In the genomic region with DNA sequence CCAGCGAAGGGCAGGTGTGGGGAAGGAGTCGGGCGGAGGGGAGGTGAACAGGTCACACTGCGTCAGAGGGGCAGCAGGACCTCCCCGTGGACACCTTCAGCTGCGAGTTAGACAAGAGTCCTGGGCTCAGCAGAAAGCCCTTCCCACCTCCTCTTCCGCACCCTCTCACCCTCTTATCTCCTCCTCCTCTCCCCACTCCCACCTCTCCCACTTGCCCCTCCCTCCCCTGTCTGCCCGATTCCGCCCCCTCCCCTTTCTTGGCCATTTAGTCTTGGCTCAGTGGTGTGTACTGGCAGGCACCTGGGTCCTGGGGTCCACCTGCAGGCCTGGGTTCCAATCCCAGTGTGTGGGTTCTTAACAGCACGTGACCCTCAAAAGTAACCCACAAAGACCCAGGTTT, we compare ENCODE assay signal across 2 cellular contexts.
TF ChIP-seq lines count a peak whose summit lies in the region.

No MANE protein-coding gene starts in this region.

TF ChIP-seq in HCT116, 20 proteins besides CTCF, POLR2A, EP300 and RAD21:
- TF ChIP-seq ELF1 (IDR thresholded peaks at IDR 0.05; ENCODE audit: borderline replicate concordance, low read depth) (no peak), SIN3A (IDR thresholded peaks at IDR 0.05; ENCODE audit: low read depth) (no peak), CBX3 (IDR thresholded peaks at IDR 0.05; ENCODE audit: low read depth) (no peak), REST (IDR thresholded peaks at IDR 0.05; ENCODE audit: low read depth) (no peak), FOSL1 (IDR thresholded peaks at IDR 0.05; ENCODE audit: low read depth) (no peak), POLR2AphosphoS5 (IDR thresholded peaks at IDR 0.05; ENCODE audit: low read depth, low read length) (no peak), ZNF274 (IDR thresholded peaks at IDR 0.05; ENCODE audit: low read depth, low read length) (no peak), CEBPB (IDR thresholded peaks at IDR 0.05; ENCODE audit: low read depth) (no peak), TCF7L2 (IDR thresholded peaks at IDR 0.05; ENCODE audit: borderline replicate concordance, extremely low read depth, insufficient read depth, insufficient read length) (no peak), SP1 (IDR thresholded peaks at IDR 0.05; ENCODE audit: low read depth) (no peak), YY1 (IDR thresholded peaks at IDR 0.05; ENCODE audit: extremely low read depth, insufficient replicate concordance, low read depth, low read length) (no peak), ZBTB33 (IDR thresholded peaks at IDR 0.05; ENCODE audit: extremely low read depth, insufficient replicate concordance, low read length) (no peak), SRF (IDR thresholded peaks at IDR 0.05; ENCODE audit: low read depth) (no peak), EZH2 (IDR thresholded peaks at IDR 0.05) (no peak), ZFX (IDR thresholded peaks at IDR 0.05) (no peak), EGR1 (IDR thresholded peaks at IDR 0.05; ENCODE audit: low read depth) (no peak), EZH2phosphoT487 (IDR thresholded peaks at IDR 0.05; ENCODE audit: borderline replicate concordance) (no peak), JUND (IDR thresholded peaks at IDR 0.05) (no peak)
- TF ChIP-seq, protein P1, sequence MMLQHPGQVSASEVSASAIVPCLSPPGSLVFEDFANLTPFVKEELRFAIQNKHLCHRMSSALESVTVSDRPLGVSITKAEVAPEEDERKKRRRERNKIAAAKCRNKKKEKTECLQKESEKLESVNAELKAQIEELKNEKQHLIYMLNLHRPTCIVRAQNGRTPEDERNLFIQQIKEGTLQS (IDR thresholded peaks at IDR 0.05) = no peak
- TF ChIP-seq, protein P2, sequence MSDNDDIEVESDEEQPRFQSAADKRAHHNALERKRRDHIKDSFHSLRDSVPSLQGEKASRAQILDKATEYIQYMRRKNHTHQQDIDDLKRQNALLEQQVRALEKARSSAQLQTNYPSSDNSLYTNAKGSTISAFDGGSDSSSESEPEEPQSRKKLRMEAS (IDR thresholded peaks at IDR 0.05) = no peak
TF ChIP-seq in HCT116: peak in this region for 0.

TF ChIP-seq in IMR-90, 13 proteins besides CTCF, POLR2A, EP300 and RAD21:
- no peak for TF ChIP-seq MXI1 (IDR thresholded peaks at IDR 0.05; ENCODE audit: borderline replicate concordance, low read depth, low read length)
- TF ChIP-seq USF2 (IDR thresholded peaks at IDR 0.05; ENCODE audit: low read depth, low read length) = no peak
- TF ChIP-seq NFE2L2 (IDR thresholded peaks at IDR 0.05; ENCODE audit: low read depth, low read length) = no peak
- TF ChIP-seq SMC3 (IDR thresholded peaks at IDR 0.05; ENCODE audit: low read depth, low read length) = no peak
- no peak for TF ChIP-seq CHD1 (IDR thresholded peaks at IDR 0.05; ENCODE audit: low read depth, low read length)
